9 cellular contexts compared by ENCODE assay signal in the genomic region with DNA sequence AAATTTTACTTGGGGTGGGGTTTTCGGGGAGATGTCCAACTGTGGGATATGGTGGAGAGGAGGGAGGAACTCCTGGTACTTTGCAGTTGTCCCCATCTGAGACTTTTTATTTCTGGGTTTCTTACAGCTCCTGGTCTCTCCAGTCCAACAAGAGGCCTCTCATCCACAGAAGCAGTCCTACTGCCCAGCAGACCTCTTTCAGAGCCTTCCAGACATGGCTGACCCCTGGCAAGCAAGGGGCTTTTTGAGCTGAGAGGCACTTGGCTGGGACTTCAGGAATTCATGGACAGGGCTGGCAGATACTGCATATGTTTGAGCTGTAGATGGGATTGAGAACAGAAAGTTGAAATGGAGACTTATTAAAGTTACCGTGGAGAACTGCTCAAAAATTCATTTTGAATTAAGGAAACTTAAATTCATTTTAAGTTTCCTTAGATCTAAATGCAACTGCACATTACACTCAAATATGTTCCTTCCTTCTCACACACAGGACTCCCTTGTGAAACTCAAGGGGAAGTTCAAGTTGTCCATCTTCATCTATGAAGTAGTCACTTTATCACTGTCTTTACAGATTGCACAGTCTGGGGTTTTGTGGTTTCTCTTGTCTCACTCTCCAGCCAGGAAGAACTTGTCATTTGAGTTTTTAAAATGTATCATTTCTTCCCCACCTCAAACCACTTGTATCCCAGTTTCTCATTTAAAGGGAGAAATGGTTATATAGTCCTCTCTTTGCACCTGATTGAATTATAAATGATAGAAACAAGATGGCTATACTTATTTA. TPM values are rescaled to one million over a fixed set of nuclear protein-coding genes. Genes with fewer than 3 reads are reported as not detected.
A peak's percentile ranks its signal among the peaks of the same experiment; 100 is the strongest.
DNase-seq lines count a peak whose midpoint lies in the region; ATAC-seq and TF ChIP-seq lines count a peak whose summit lies in the region.
"Had no signal": no experiment of that assay in that cellular context is flagged by ENCODE, and none has a peak within 500 bp of the region (broad histone marks: within the 10 kb centered on the region; RNA-seq: fewer than 3 reads in every experiment).

No MANE protein-coding gene starts in this region.

- TF ChIP-seq CTCF in fibroblast of the aortic adventitia (IDR thresholded peaks at IDR 0.05; ENCODE audit: insufficient read depth, low read length): no peak

- H3K4me3 ChIP-seq in fibroblast of the aortic adventitia (ENCODE audit: low read depth, low read length) (no peak overlapping the region), MG63 (no peak overlapping the region)

- H3K27me3 Mint-ChIP-seq in activated CD4-positive, alpha-beta T cell treated with anti-CD3 and anti-CD28 coated beads for 36 hours: no peaks in the 10 kb centered on the region

- peaks cover 32% of the 10 kb centered on the region for H3K4me1 Mint-ChIP-seq in activated CD4-positive, alpha-beta T cell treated with anti-CD3 and anti-CD28 coated beads for 36 hours

- ATAC-seq in activated CD4-positive, alpha-beta T cell treated with anti-CD3 and anti-CD28 coated beads for 36 hours: peak; percentile 91

- H3K27ac ChIP-seq in temporal lobe (ENCODE audit: low read depth, low read length): peak overlapping the region; percentile 85

- H3K36me3 Mint-ChIP-seq in activated CD4-positive, alpha-beta T cell treated with anti-CD3 and anti-CD28 coated beads for 36 hours (ENCODE audit: low read depth): no peaks in the 10 kb centered on the region

- POLR2A ChIA-PET in activated CD4-positive, alpha-beta T cell treated with anti-CD3 and anti-CD28 coated beads for 36 hours (lab: Charles Lee): interaction anchor here (1.1 kb wide), 1 partner anchor 29 kb away, joined by 3 read pairs; no protein-coding TSS in a partner anchor

- H3K36me3 ChIP-seq in MG63: peaks cover 4% of the 10 kb centered on the region

- H3K9me3 ChIP-seq in MG63: no peaks in the 10 kb centered on the region

- H3K9me3 Mint-ChIP-seq in activated CD4-positive, alpha-beta T cell treated with anti-CD3 and anti-CD28 coated beads for 36 hours (ENCODE audit: low read depth): no peaks in the 10 kb centered on the region

- H3K27me3 ChIP-seq in MG63: no peaks in the 10 kb centered on the region

- H3K27ac Mint-ChIP-seq in activated CD4-positive, alpha-beta T cell treated with anti-CD3 and anti-CD28 coated beads for 36 hours: peak overlapping the region; percentile 5

- no peak overlapping the region for H3K4me3 Mint-ChIP-seq in activated CD4-positive, alpha-beta T cell treated with anti-CD3 and anti-CD28 coated beads for 36 hours

- DNase-seq in activated CD4-positive, alpha-beta T cell treated with anti-CD3 and anti-CD28 coated beads for 36 hours: no peak
- DNase-seq in activated CD4-positive, alpha-beta T cell treated with anti-CD3 and anti-CD28 coated beads for 48 hours: no peak
- DNase-seq in SKM-1 treated with dmso at 0.1 percent for 144 hours (lab: John Stamatoyannopoulos, UW; ENCODE audit: unreplicated experiment) (peak; percentile 96), fibroblast of the aortic adventitia (ENCODE audit: low read depth) (peak; percentile 51), MG63 (no peak), NCI-H2227 treated with DMSO at 0.1 percent for 48 hours (lab: John Stamatoyannopoulos, UW) (no peak)
- no peak for DNase-seq in stimulated activated CD4-positive, alpha-beta T cell treated with anti-CD3 and anti-CD28 coated beads, Interleukin-4, amount 100 ng/mL, for 24 hours
- DNase-seq: 8988T had no signal

- intact Hi-C loops in activated CD4-positive, alpha-beta T cell treated with anti-CD3 and anti-CD28 coated beads for 36 hours (cut with DNase I, micrococcal nuclease): loop anchor here in 1 of 2 experiments (1.0 to 2.0 kb wide), 2 partner anchors 28 to 56 kb away; partner anchors contain the start of gene LASP1

- CTCF ChIA-PET in activated CD4-positive, alpha-beta T cell treated with anti-CD3 and anti-CD28 coated beads for 36 hours (lab: Charles Lee): interaction anchor here (0.6 to 1.9 kb wide), 6 partner anchors 17 to 472 kb away, joined by 3 to 6 read pairs (median 3); no protein-coding TSS in a partner anchor

RNA-seq across cellular contexts. Expression of gene FBXO47, which starts 40.7 kb away (rescaled TPM):
- under 1 TPM; 0.11 to 0.16 TPM for total RNA-seq in activated CD4-positive, alpha-beta T cell treated with anti-CD3 and anti-CD28 coated beads for 36 hours
- total RNA-seq in fibroblast of the aortic adventitia (ENCODE audit: low replicate concordance) (under 0.01 TPM in 1 of 2 replicates, not detected in the other), temporal lobe (not detected)
- not detected in 2 replicates for total RNA-seq in MG63 (2014; rRNA removed; shearing (Covaris generic); ENCODE audit: low replicate concordance)

RNA-seq across cellular contexts. Expression of gene LASP1, which starts 56.6 kb away (rescaled TPM):
- total RNA-seq in activated CD4-positive, alpha-beta T cell treated with anti-CD3 and anti-CD28 coated beads for 36 hours: 100 to 1,000 TPM; 119 to 144 TPM
- total RNA-seq in fibroblast of the aortic adventitia (ENCODE audit: low replicate concordance) (65.6 and 174 TPM in 2 replicates), temporal lobe (53.1 TPM)
- 228 and 323 TPM in 2 replicates for total RNA-seq in MG63 (2014; rRNA removed; shearing (Covaris generic); ENCODE audit: low replicate concordance)

Comparison
In these comparisons a context has a peak if more than half of its experiments do, and no peak if none do; other contexts are left out.
1. DNase-seq: peak in SKM-1 treated with dmso at 0.1 percent for 144 hours (single experiment) and fibroblast of the aortic adventitia (single experiment); none in activated CD4-positive, alpha-beta T cell treated with anti-CD3 and anti-CD28 coated beads for 36 hours (single experiment), activated CD4-positive, alpha-beta T cell treated with anti-CD3 and anti-CD28 coated beads for 48 hours (single experiment), MG63 (single experiment), NCI-H2227 treated with DMSO at 0.1 percent for 48 hours (single experiment) and stimulated activated CD4-positive, alpha-beta T cell treated with anti-CD3 and anti-CD28 coated beads, Interleukin-4, amount 100 ng/mL, for 24 hours (single experiment).